Comparison of ENCODE assay signal across 8 cellular contexts in genomic region chr3:48157950-48158376, GRCh38. TPM values are rescaled to one million over a fixed set of nuclear protein-coding genes. Genes with fewer than 3 reads are reported as not detected.
DNase-seq lines count a peak whose midpoint lies in the region; ATAC-seq and TF ChIP-seq lines count a peak whose summit lies in the region.

No MANE protein-coding gene starts in this region.

- no peak overlapping the region for H3K4me3 ChIP-seq in GM12864 (ENCODE audit: low read depth, low read length)

- H3K27me3 Mint-ChIP-seq in activated T-cell treated with anti-CD3 and anti-CD28 coated beads, Interleukin-2, amount 50 U/mL, for 72 hours (ENCODE audit: low read depth), result no peaks in the 10 kb centered on the region

- intact Hi-C loops in posterior cingulate gyrus (cut with DNase I), result no loop called here

- no peaks in the 10 kb centered on the region for H3K9me3 Mint-ChIP-seq in activated T-cell treated with anti-CD3 and anti-CD28 coated beads, Interleukin-2, amount 50 U/mL, for 72 hours

- peaks cover 8 to 24% of the 10 kb centered on the region in 2 donors for H3K36me3 Mint-ChIP-seq in activated T-cell treated with anti-CD3 and anti-CD28 coated beads, Interleukin-2, amount 50 U/mL, for 72 hours (ENCODE audit: insufficient read depth in 2 of 2)

- no peaks in the 10 kb centered on the region for H3K4me1 Mint-ChIP-seq in activated T-cell treated with anti-CD3 and anti-CD28 coated beads, Interleukin-2, amount 50 U/mL, for 72 hours (ENCODE audit: low read depth)

- H3K27ac Mint-ChIP-seq in activated T-cell treated with anti-CD3 and anti-CD28 coated beads, Interleukin-2, amount 50 U/mL, for 72 hours, result no peak overlapping the region

- TF ChIP-seq CTCF in GM12864 (IDR thresholded peaks at IDR 0.05; ENCODE audit: low read depth, low read length, missing control alignments), result peak; percentile 76

- no peak overlapping the region for H3K4me3 Mint-ChIP-seq in activated T-cell treated with anti-CD3 and anti-CD28 coated beads, Interleukin-2, amount 50 U/mL, for 72 hours

- DNase-seq in GM12864 (ENCODE audit: low read depth), result peak; percentile 15
- DNase-seq in NOMO-1 treated with dmso at 0.1 percent for 144 hours (lab: John Stamatoyannopoulos, UW; ENCODE audit: unreplicated experiment), result peak; percentile 14
- DNase-seq in activated T-cell treated with anti-CD3 and anti-CD28 coated beads, Interleukin-2, amount 50 U/mL, for 72 hours, result peak; percentile 51 to 52
- DNase-seq in globus pallidus (ENCODE audit: low spot score), result peak; percentile 48
- DNase-seq in posterior cingulate gyrus, result peak in 7 of 10 donors; percentile 25 to 89 (median 43)
- DNase-seq in central memory CD4-positive, alpha-beta T cell, result no peak

- no peak for ATAC-seq in activated T-cell treated with anti-CD3 and anti-CD28 coated beads, Interleukin-2, amount 50 U/mL, for 72 hours (replicated peaks in 1 of 2)
- ATAC-seq in GM21529 (IDR thresholded peaks at IDR 0.05; ENCODE audit: unreplicated experiment), result no peak
- no peak for ATAC-seq in GM19395 (IDR thresholded peaks at IDR 0.05; ENCODE audit: unreplicated experiment)

RNA-seq across cellular contexts. Expression of gene CDC25A, which starts 30.3 kb away (rescaled TPM):
- total RNA-seq in activated T-cell treated with anti-CD3 and anti-CD28 coated beads, Interleukin-2, amount 50 U/mL, for 72 hours, result 10 to 100 TPM; 27.8 to 31.6 TPM
